11 cellular contexts compared by ENCODE assay signal in genomic region chr3:27559835-27560234, GRCh38.
DNase-seq lines count a peak whose midpoint lies in the region; ATAC-seq, FAIRE-seq and TF ChIP-seq lines count a peak whose summit lies in the region.
"Had no signal": no experiment of that assay in that cellular context is flagged by ENCODE, and none has a peak within 500 bp of the region (broad histone marks: within the 10 kb centered on the region; RNA-seq: fewer than 3 reads in every experiment).

No MANE protein-coding gene starts in this region.

- H3K9ac ChIP-seq in endothelial cell of umbilical vein (replicated peaks; ENCODE audit: extremely low read depth, insufficient read depth, low read length) (no peak overlapping the region), liver (ENCODE audit: low read depth in 1 of 2, low read length in 2 of 2) (no peak overlapping the region)

- 74% methylated on average over 6 of the region's 6 CpGs for WGBS in liver

- H3K36me3 ChIP-seq in endothelial cell of umbilical vein (ENCODE audit: control insufficient read depth in 2 of 2, extremely low read depth in 1 of 2, insufficient read depth in 2 of 2, low read length in 2 of 2) (no peaks in the 10 kb centered on the region), liver (ENCODE audit: control insufficient read depth in 4 of 4, insufficient read depth in 3 of 4, low read depth in 1 of 4, low read length in 3 of 4) (no peaks in the 10 kb centered on the region)

- no peaks in the 10 kb centered on the region for H3K79me2 ChIP-seq in endothelial cell of umbilical vein (ENCODE audit: control insufficient read depth, insufficient read depth, low read length)

- TF ChIP-seq POLR2A in endothelial cell of umbilical vein (IDR thresholded peaks at IDR 0.05; ENCODE audit: low read depth, low read length), result peak; percentile 27

- H2AFZ ChIP-seq in endothelial cell of umbilical vein (ENCODE audit: low read depth, low read length), result no peak overlapping the region

- POLR2A ChIA-PET in endothelial cell of umbilical vein (lab: Charles Lee), result interaction anchor here (1.4 kb wide), 1 partner anchor 76 kb away, joined by 4 read pairs; the partner anchor contains the start of gene SLC4A7

- TF ChIP-seq CTCF in endothelial cell of umbilical vein (IDR thresholded peaks at IDR 0.05; ENCODE audit: extremely low read depth in 1 of 2, insufficient read depth in 1 of 2, low read depth in 1 of 2, low read length in 2 of 2) (no peak), liver (IDR thresholded peaks at IDR 0.05; ENCODE audit: low read depth, low read length, missing input control) (no peak)

- peaks cover 18% of the 10 kb centered on the region for H3K4me1 ChIP-seq in endothelial cell of umbilical vein (ENCODE audit: control insufficient read depth, extremely low read depth, insufficient read depth, low read length)
- H3K4me1 ChIP-seq in liver (ENCODE audit: control insufficient read depth in 4 of 4, insufficient read depth in 4 of 4, low read length in 3 of 4), result no peaks in the 10 kb centered on the region

- TF ChIP-seq RAD21 in liver (IDR thresholded peaks at IDR 0.05), result no peak

- H3K4me2 ChIP-seq in endothelial cell of umbilical vein (ENCODE audit: insufficient read depth, low read length), result peak overlapping the region; percentile 6

- peak overlapping the region; percentile 85 for H3K27ac ChIP-seq in endothelial cell of umbilical vein (ENCODE audit: insufficient read depth, low read depth, low read length)
- no peak overlapping the region for H3K27ac ChIP-seq in liver (ENCODE audit: low read depth in 1 of 2, low read length in 2 of 2)
- H3K27ac ChIP-seq: 22Rv1 had no signal

- H4K20me1 ChIP-seq in endothelial cell of umbilical vein (replicated peaks; ENCODE audit: control insufficient read depth, extremely low read depth, insufficient read depth, low read length), result no peaks in the 10 kb centered on the region

- intact Hi-C loops in Right ventricle myocardium inferior (cut with DNase I) (no loop called here), cardiac septum (cut with DNase I) (no loop called here), endothelial cell of umbilical vein (cut with micrococcal nuclease) (loop anchor here (1.0 to 2.0 kb wide), 7 partner anchors 16 to 200 kb away; partner anchors contain the start of gene SLC4A7)

- BruUV-seq in endothelial cell of umbilical vein (replicated peaks; lab: Mats Ljungman, UMichigan), result no TSS peak

- H3K9me3 ChIP-seq in endothelial cell of umbilical vein (replicated peaks; ENCODE audit: control insufficient read depth, insufficient read depth, low read length) (no peaks in the 10 kb centered on the region), liver (ENCODE audit: control insufficient read depth in 4 of 4, low read length in 3 of 4) (no peaks in the 10 kb centered on the region)

- H3K4me3 ChIP-seq in endothelial cell of umbilical vein (replicated peaks in 1 of 3; ENCODE audit: insufficient read depth in 1 of 3, low read depth in 1 of 3, low read length in 3 of 3) (no peak overlapping the region), liver (ENCODE audit: low read depth in 1 of 3, low read length in 3 of 3) (no peak overlapping the region)

- no peaks in the 10 kb centered on the region for H3K27me3 ChIP-seq in endothelial cell of umbilical vein (ENCODE audit: control insufficient read depth in 2 of 2, insufficient read depth in 2 of 2, low read length in 2 of 2)
- no peaks in the 10 kb centered on the region for H3K27me3 ChIP-seq in liver (ENCODE audit: control insufficient read depth in 4 of 4, insufficient read depth in 4 of 4, low read length in 3 of 4)

- no peaks in the 10 kb centered on the region for H3K9me1 ChIP-seq in endothelial cell of umbilical vein (replicated peaks; ENCODE audit: control insufficient read depth, extremely low read depth, insufficient read depth, low read length)

- FAIRE-seq in endothelial cell of umbilical vein (lab: Jason Lieb, UNC), result peak; percentile 99

- CTCF ChIA-PET in endothelial cell of umbilical vein (lab: Charles Lee), result interaction anchor here (2.4 to 2.5 kb wide), 2 partner anchors 31 to 121 kb away, joined by 10 to 13 read pairs; no protein-coding TSS in a partner anchor

- ATAC-seq in Right ventricle myocardium inferior, result peak; percentile 70
- ATAC-seq in stimulated activated naive CD8-positive, alpha-beta T cell treated with anti-CD3 and anti-CD28 coated beads, Interleukin-15, Interleukin-2, amounts not matched to agents 100 U/mL and 50 U/mL, for 24 hours, result no peak

- dilution Hi-C loops in endothelial cell of umbilical vein (cut with MboI; ENCODE audit: extremely low pct_ligation_motif_present, low sequenced_read_pairs), result no loop called here

- DNase-seq in Right ventricle myocardium inferior (ENCODE audit: missing footprints), result no peak
- DNase-seq in cardiac septum (ENCODE audit: low spot score), result no peak
- DNase-seq in endothelial cell of umbilical vein (ENCODE audit: low read depth, low spot score), result peak; percentile 99
- DNase-seq in stimulated activated CD8-positive, alpha-beta memory T cell treated with anti-CD3 and anti-CD28 coated beads, Interleukin-4, amount 100 ng/mL, for 48 hours, result no peak
- DNase-seq in NCI-H748 treated with DMSO at 0.1 percent for 48 hours (lab: John Stamatoyannopoulos, UW), result no peak
- no peak for DNase-seq in stimulated activated naive CD8-positive, alpha-beta T cell treated with anti-CD3 and anti-CD28 coated beads, Interleukin-15, Interleukin-2, amounts not matched to agents 100 U/mL and 50 U/mL, for 24 hours
- DNase-seq in NK-92 (lab: John Stamatoyannopoulos, UW; ENCODE audit: unreplicated experiment), result no peak
- DNase-seq: cerebellar nuclear complex, NCI-H2107 had no signal

TF ChIP-seq in endothelial cell of umbilical vein, 7 proteins besides CTCF, POLR2A, EP300 and RAD21:
- TF ChIP-seq JUN (IDR thresholded peaks at IDR 0.05; ENCODE audit: borderline replicate concordance, insufficient read depth, insufficient read length, low read depth) (peak; percentile 33), FOS (IDR thresholded peaks at IDR 0.05; ENCODE audit: borderline replicate concordance, insufficient read depth, low read length) (peak; percentile 66), GATA2 (IDR thresholded peaks at IDR 0.05; ENCODE audit: insufficient read depth, insufficient read length, low read depth, low read length) (peak; percentile 74), MYC (IDR thresholded peaks at IDR 0.05; ENCODE audit: low read depth, low read length) (no peak), EZH2 (IDR thresholded peaks at IDR 0.05; ENCODE audit: borderline replicate concordance, low read depth, low read length, severe bottlenecking) (no peak), POLR2AphosphoS5 (IDR thresholded peaks at IDR 0.05; ENCODE audit: insufficient read depth, low read depth, low read length) (peak; percentile 83)

TF ChIP-seq in liver, 16 proteins besides CTCF, POLR2A, EP300 and RAD21:
- TF ChIP-seq NR2F2 (IDR thresholded peaks at IDR 0.05) (peak; percentile 28), EGR1 (IDR thresholded peaks at IDR 0.05; ENCODE audit: low read depth in 2 of 2) (no peak), YY1 (IDR thresholded peaks at IDR 0.05) (no peak), HNF4G (IDR thresholded peaks at IDR 0.05) (no peak), JUND (IDR thresholded peaks at IDR 0.05) (no peak)
- TF ChIP-seq, protein P1, sequence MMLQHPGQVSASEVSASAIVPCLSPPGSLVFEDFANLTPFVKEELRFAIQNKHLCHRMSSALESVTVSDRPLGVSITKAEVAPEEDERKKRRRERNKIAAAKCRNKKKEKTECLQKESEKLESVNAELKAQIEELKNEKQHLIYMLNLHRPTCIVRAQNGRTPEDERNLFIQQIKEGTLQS (IDR thresholded peaks at IDR 0.05), result no peak
